8 cellular contexts compared by ENCODE assay signal in genomic region chr1:245156041-245156735, GRCh38. TPM values are rescaled to one million over a fixed set of nuclear protein-coding genes. Genes with fewer than 3 reads are reported as not detected.
DNase-seq lines count a peak whose midpoint lies in the region; ATAC-seq and TF ChIP-seq lines count a peak whose summit lies in the region.

No MANE protein-coding gene starts in this region.

- H3K36me3 Mint-ChIP-seq in activated naive CD8-positive, alpha-beta T cell treated with anti-CD3 and anti-CD28 coated beads, Interleukin-2, amount 50 U/mL, for 24 hours (ENCODE audit: low read depth), result no peaks in the 10 kb centered on the region

- TF ChIP-seq EP300 in upper lobe of left lung (IDR thresholded peaks at IDR 0.05), result no peak

- H3K27me3 Mint-ChIP-seq in activated naive CD8-positive, alpha-beta T cell treated with anti-CD3 and anti-CD28 coated beads, Interleukin-2, amount 50 U/mL, for 24 hours, result peaks cover 67% of the 10 kb centered on the region

- no peak for TF ChIP-seq POLR2A in upper lobe of left lung (IDR thresholded peaks at IDR 0.05)

- peaks cover 4% of the 10 kb centered on the region for H3K9me3 Mint-ChIP-seq in activated naive CD8-positive, alpha-beta T cell treated with anti-CD3 and anti-CD28 coated beads, Interleukin-2, amount 50 U/mL, for 24 hours

- H3K27ac Mint-ChIP-seq in activated naive CD8-positive, alpha-beta T cell treated with anti-CD3 and anti-CD28 coated beads, Interleukin-2, amount 50 U/mL, for 24 hours, result no peak overlapping the region

- WGBS in heart right ventricle, 2 donors, result 0% methylated on average over 74 of the region's 74 CpGs
- WGBS in upper lobe of left lung, 2 donors, result 0 to 2% methylated on average over 3 to 27 of the region's 74 CpGs

- intact Hi-C loops in heart right ventricle (cut with DNase I), result loop anchor here (5.0 to 10.0 kb wide), 11 partner anchors 179 to 1339 kb away; no protein-coding TSS in a partner anchor
- intact Hi-C loops in posterior vena cava (cut with DNase I), result loop anchor here (5.0 to 10.0 kb wide), 2 partner anchors 846 to 849 kb away; no protein-coding TSS in a partner anchor

- H3K4me1 ChIP-seq in heart right ventricle, result peaks cover 18 to 46% (median 37%) of the 10 kb centered on the region in 9 donors
- peaks cover 37 to 45% (median 41%) of the 10 kb centered on the region in 4 donors for H3K4me1 ChIP-seq in upper lobe of left lung

- peak overlapping the region; percentile 47 for H3K4me3 ChIP-seq in GM12865 (ENCODE audit: low read depth, low read length)
- H3K4me3 ChIP-seq in heart right ventricle, result peak overlapping the region; percentile 48 to 68 (median 66)
- peak overlapping the region; percentile 24 to 70 (median 57) for H3K4me3 ChIP-seq in upper lobe of left lung

- H3K4me3 Mint-ChIP-seq in activated naive CD8-positive, alpha-beta T cell treated with anti-CD3 and anti-CD28 coated beads, Interleukin-2, amount 50 U/mL, for 24 hours, result peak overlapping the region; percentile 71

- peaks cover 0 to 89% (median 58%) of the 10 kb centered on the region in 7 donors for H3K27me3 ChIP-seq in heart right ventricle
- H3K27me3 ChIP-seq in upper lobe of left lung, result peaks cover 0 to 31% (median 12%) of the 10 kb centered on the region in 4 donors

- H3K9me3 ChIP-seq in heart right ventricle (peaks cover 0 to 6% (median 0%) of the 10 kb centered on the region in 11 donors), upper lobe of left lung (no peaks in the 10 kb centered on the region)

- TF ChIP-seq CTCF in GM12865 (IDR thresholded peaks at IDR 0.05; ENCODE audit: insufficient read depth, low read depth, low read length, missing control alignments) (peak; percentile 70), heart right ventricle (IDR thresholded peaks at IDR 0.05) (peak; percentile 43 to 87 (median 77)), upper lobe of left lung (IDR thresholded peaks at IDR 0.05) (peak; percentile 61 to 94 (median 84))

- H3K27ac ChIP-seq in heart right ventricle (peak overlapping the region in 1 of 10 donors; percentile 36), upper lobe of left lung (peak overlapping the region in 1 of 4 donors; percentile 49)

- peak; percentile 85 for ATAC-seq in HG02623 (IDR thresholded peaks at IDR 0.05; ENCODE audit: unreplicated experiment)
- peak; percentile 91 for ATAC-seq in activated naive CD8-positive, alpha-beta T cell treated with anti-CD3 and anti-CD28 coated beads, Interleukin-2, amount 50 U/mL, for 24 hours
- ATAC-seq in heart right ventricle, result peak; percentile 83 to 93 (median 88)
- ATAC-seq in upper lobe of left lung (ENCODE audit: low FRiP score in 2 of 2), result peak; percentile 90 to 91

- DNase-seq in GM12865 (ENCODE audit: low read depth) (peak; percentile 87), NCI-H1092 treated with DMSO at 0.1 percent for 48 hours (lab: John Stamatoyannopoulos, UW) (peak; percentile 89), T follicular helper cell (ENCODE audit: low read depth) (peak; percentile 61), heart right ventricle (peak; percentile 81 to 83), posterior vena cava (ENCODE audit: low spot score) (peak; percentile 95), upper lobe of left lung (peak; percentile 89 to 96)
- peak; percentile 86 for DNase-seq in activated naive CD8-positive, alpha-beta T cell treated with anti-CD3 and anti-CD28 coated beads, Interleukin-2, amount 50 U/mL, for 24 hours

- peaks cover 23% of the 10 kb centered on the region for H3K4me1 Mint-ChIP-seq in activated naive CD8-positive, alpha-beta T cell treated with anti-CD3 and anti-CD28 coated beads, Interleukin-2, amount 50 U/mL, for 24 hours

- no peaks in the 10 kb centered on the region for H3K36me3 ChIP-seq in heart right ventricle
- H3K36me3 ChIP-seq in upper lobe of left lung, result no peaks in the 10 kb centered on the region

RNA-seq across cellular contexts. Expression of gene KIF26B, which starts 1.4 kb away (rescaled TPM):
- total RNA-seq in heart right ventricle (1 to 10 TPM in 8 of 10 donors, under 1 TPM in 2; 0.74 to 8.8 (median 3.7) TPM), posterior vena cava (under 1 TPM; 0.62 to 0.65 TPM), upper lobe of left lung (1 to 10 TPM; 1.2 to 4.3 (median 2.1) TPM)
- 1 to 10 TPM in 1 of 2 donors, under 1 TPM in 1; 0.66 to 1.4 TPM for polyA plus RNA-seq in heart right ventricle
